In the genomic region with DNA sequence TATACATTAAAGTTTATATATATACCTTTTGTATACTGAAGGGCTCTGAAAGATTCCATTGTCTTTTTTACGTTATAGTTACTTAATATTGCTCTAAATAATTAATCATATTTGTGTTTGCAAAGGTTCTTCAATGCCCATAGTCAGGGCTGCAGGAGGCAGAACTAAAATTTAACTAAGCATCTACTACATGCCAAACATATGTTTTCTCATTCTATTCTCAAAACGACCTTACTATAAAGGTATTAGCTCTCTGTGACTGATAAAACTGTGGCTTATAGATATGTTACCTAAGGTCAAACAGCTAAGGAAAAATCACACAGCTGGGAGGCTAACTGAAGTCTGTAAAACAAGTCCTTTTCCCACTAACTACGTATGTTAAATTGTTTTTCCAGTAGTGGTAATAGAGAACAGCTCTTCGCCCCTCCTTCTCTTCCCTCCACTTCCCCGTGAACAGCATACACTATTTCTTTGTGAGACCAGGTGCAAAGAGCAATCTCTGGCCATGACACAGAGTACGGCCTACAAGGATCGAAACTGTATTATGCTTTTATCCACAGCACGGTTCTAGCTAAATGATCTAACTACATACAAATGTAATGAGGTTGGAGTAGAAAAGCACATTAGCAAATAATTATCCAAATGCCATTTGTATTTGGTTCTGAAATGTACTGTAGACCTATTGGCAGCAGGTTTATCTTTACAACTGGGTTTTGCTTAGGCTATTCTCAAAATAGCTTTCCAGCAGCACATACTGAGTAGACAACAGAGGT, we compare ENCODE assay signal across 8 cellular contexts. TPM values are rescaled to one million over a fixed set of nuclear protein-coding genes. Genes with fewer than 3 reads are reported as not detected.
A peak's percentile ranks its signal among the peaks of the same experiment; 100 is the strongest.
DNase-seq lines count a peak whose midpoint lies in the region; ATAC-seq and TF ChIP-seq lines count a peak whose summit lies in the region.

No MANE protein-coding gene starts in this region.

- peaks cover 70% of the 10 kb centered on the region for H3K4me1 Mint-ChIP-seq in stimulated activated naive CD8-positive, alpha-beta T cell treated with anti-CD3 and anti-CD28 coated beads, Interleukin-15, Interleukin-2, amounts not matched to agents 100 ng/mL and 50 ng/mL, for 24 hours (ENCODE audit: low read depth)
- peaks cover 60% of the 10 kb centered on the region for H3K4me1 Mint-ChIP-seq in activated CD4-positive, alpha-beta memory T cell treated with anti-CD3 and anti-CD28 coated beads, Interleukin-2, amount 10 ng/mL, durations not matched to agents 7 days and 5 days

- H3K9me3 ChIP-seq in iPS-18a (ENCODE audit: control insufficient read depth, low read depth, low read length): no peaks in the 10 kb centered on the region
- H3K9me3 ChIP-seq in spleen: peaks cover 0 to 2% (median 0%) of the 10 kb centered on the region in 8 donors

- CTCF ChIA-PET in activated CD4-positive, alpha-beta memory T cell treated with anti-CD3 and anti-CD28 coated beads, Interleukin-2, amount 10 ng/mL, durations not matched to agents 7 days and 5 days (lab: Charles Lee): interaction anchor here (0.7 to 6.2 kb wide), 9 partner anchors 8 to 216 kb away, joined by 3 to 118 read pairs (median 5); partner anchors contain the start of gene MRPL1

- H3K36me3 Mint-ChIP-seq in stimulated activated naive CD8-positive, alpha-beta T cell treated with anti-CD3 and anti-CD28 coated beads, Interleukin-15, Interleukin-2, amounts not matched to agents 100 ng/mL and 50 ng/mL, for 24 hours (ENCODE audit: low read depth): peaks cover 12% of the 10 kb centered on the region
- H3K36me3 Mint-ChIP-seq in activated CD4-positive, alpha-beta memory T cell treated with anti-CD3 and anti-CD28 coated beads, Interleukin-2, amount 10 ng/mL, durations not matched to agents 7 days and 5 days (ENCODE audit: low read depth): peaks cover 39% of the 10 kb centered on the region

- H3K27me3 Mint-ChIP-seq in stimulated activated naive CD8-positive, alpha-beta T cell treated with anti-CD3 and anti-CD28 coated beads, Interleukin-15, Interleukin-2, amounts not matched to agents 100 ng/mL and 50 ng/mL, for 24 hours: no peaks in the 10 kb centered on the region
- H3K27me3 Mint-ChIP-seq in activated CD4-positive, alpha-beta memory T cell treated with anti-CD3 and anti-CD28 coated beads, Interleukin-2, amount 10 ng/mL, durations not matched to agents 7 days and 5 days: no peaks in the 10 kb centered on the region

- 31 to 43% (median 36%) methylated on average over 8 of the region's 8 CpGs for WGBS in spleen, 5 donors

- H3K36me3 ChIP-seq in iPS-18a (ENCODE audit: control insufficient read depth, low read depth, low read length) (no peaks in the 10 kb centered on the region), spleen (no peaks in the 10 kb centered on the region)

- POLR2A ChIA-PET in activated CD4-positive, alpha-beta memory T cell treated with anti-CD3 and anti-CD28 coated beads, Interleukin-2, amount 10 ng/mL, durations not matched to agents 7 days and 5 days (lab: Charles Lee): interaction anchor here (0.7 to 7.2 kb wide), 14 partner anchors 9 to 119 kb away, joined by 3 to 611 read pairs (median 4); partner anchors contain the start of gene MRPL1

- H3K4me3 Mint-ChIP-seq in stimulated activated naive CD8-positive, alpha-beta T cell treated with anti-CD3 and anti-CD28 coated beads, Interleukin-15, Interleukin-2, amounts not matched to agents 100 ng/mL and 50 ng/mL, for 24 hours: peak overlapping the region; percentile 92
- H3K4me3 Mint-ChIP-seq in activated CD4-positive, alpha-beta memory T cell treated with anti-CD3 and anti-CD28 coated beads, Interleukin-2, amount 10 ng/mL, durations not matched to agents 7 days and 5 days: peak overlapping the region; percentile 98

- no peaks in the 10 kb centered on the region for H3K9me3 Mint-ChIP-seq in stimulated activated naive CD8-positive, alpha-beta T cell treated with anti-CD3 and anti-CD28 coated beads, Interleukin-15, Interleukin-2, amounts not matched to agents 100 ng/mL and 50 ng/mL, for 24 hours
- no peaks in the 10 kb centered on the region for H3K9me3 Mint-ChIP-seq in activated CD4-positive, alpha-beta memory T cell treated with anti-CD3 and anti-CD28 coated beads, Interleukin-2, amount 10 ng/mL, durations not matched to agents 7 days and 5 days

- H3K27me3 ChIP-seq in iPS-18a (ENCODE audit: control insufficient read depth, insufficient read depth, low read length) (peaks cover 22% of the 10 kb centered on the region), spleen (replicated peaks in 1 of 7) (no peaks in the 10 kb centered on the region)

- H3K27ac ChIP-seq in iPS-18a (ENCODE audit: low read length) (no peak overlapping the region), spleen (peak overlapping the region; percentile 98 to 100 (median 100))

- H3K4me1 ChIP-seq in iPS-18a (ENCODE audit: control insufficient read depth, low read depth, low read length) (peaks cover 11% of the 10 kb centered on the region), spleen (peaks cover 13 to 80% (median 74%) of the 10 kb centered on the region in 6 donors)

- no peak for ATAC-seq in stimulated activated naive CD8-positive, alpha-beta T cell treated with anti-CD3 and anti-CD28 coated beads, Interleukin-15, Interleukin-2, amounts not matched to agents 100 U/mL and 50 U/mL, for 24 hours
- ATAC-seq in HG03045 (IDR thresholded peaks at IDR 0.05; ENCODE audit: unreplicated experiment) (no peak), HG03196 (IDR thresholded peaks at IDR 0.05; ENCODE audit: unreplicated experiment) (no peak)

- peak overlapping the region; percentile 68 for H3K4me3 ChIP-seq in iPS-18a (ENCODE audit: low read length)
- peak overlapping the region; percentile 52 to 86 (median 78) for H3K4me3 ChIP-seq in spleen

- H3K9ac ChIP-seq in iPS-18a (ENCODE audit: low read length): no peak overlapping the region

- intact Hi-C loops in spleen (cut with DNase I; ENCODE audit: low total_unique reads): loop anchor here (5.0 kb wide), 1 partner anchor 45 kb away; the partner anchor contains the start of gene MRPL1

- TF ChIP-seq CTCF in spleen (IDR thresholded peaks at IDR 0.05 in 8 of 11, conservative IDR thresholded peaks at IDR 0.05 in 3 of 11): no peak

- no peak for DNase-seq in stimulated activated naive CD8-positive, alpha-beta T cell treated with anti-CD3 and anti-CD28 coated beads, Interleukin-15, Interleukin-2, amounts not matched to agents 100 U/mL and 50 U/mL, for 24 hours
- DNase-seq in activated CD4-positive, alpha-beta memory T cell treated with anti-CD3 and anti-CD28 coated beads, Interleukin-2, amount 10 ng/mL, durations not matched to agents 7 days and 5 days: no peak
- DNase-seq in spleen (no peak), NCI-H2171 treated with DMSO at 0.1 percent for 48 hours (lab: John Stamatoyannopoulos, UW) (no peak)

- peak overlapping the region; percentile 93 for H3K27ac Mint-ChIP-seq in stimulated activated naive CD8-positive, alpha-beta T cell treated with anti-CD3 and anti-CD28 coated beads, Interleukin-15, Interleukin-2, amounts not matched to agents 100 ng/mL and 50 ng/mL, for 24 hours
- peak overlapping the region; percentile 97 for H3K27ac Mint-ChIP-seq in activated CD4-positive, alpha-beta memory T cell treated with anti-CD3 and anti-CD28 coated beads, Interleukin-2, amount 10 ng/mL, durations not matched to agents 7 days and 5 days

- TF ChIP-seq POLR2A in spleen (IDR thresholded peaks at IDR 0.05): no peak

RNA-seq across cellular contexts. Expression of gene CNOT6L, which starts 1.7 kb away (rescaled TPM):
- 100 to 1,000 TPM; 119 to 122 TPM for total RNA-seq in activated CD4-positive, alpha-beta memory T cell treated with anti-CD3 and anti-CD28 coated beads, Interleukin-2, amount 10 ng/mL, durations not matched to agents 7 days and 5 days
- total RNA-seq in spleen: 100 to 1,000 TPM in 4 of 7 donors, 10 to 100 TPM in 3; 60.2 to 122 (median 110) TPM
- 10 to 100 TPM in 1 of 3 donors, 1 to 10 TPM in 2; 7.0 to 10.6 (median 9.6) TPM for polyA plus RNA-seq in spleen

RNA-seq across cellular contexts. Expression of gene MRPL1, which starts 45.1 kb away (rescaled TPM):
- total RNA-seq in activated CD4-positive, alpha-beta memory T cell treated with anti-CD3 and anti-CD28 coated beads, Interleukin-2, amount 10 ng/mL, durations not matched to agents 7 days and 5 days: 10 to 100 TPM; 19.7 to 25.4 TPM
- total RNA-seq in spleen: 10 to 100 TPM; 14.4 to 32.8 (median 23.6) TPM
- 10 to 100 TPM; 42.6 to 53.7 (median 44.9) TPM for polyA plus RNA-seq in spleen
